Comparison of ENCODE assay signal across 8 cellular contexts in genomic region chr6:118933855-118934460, GRCh38. TPM values are rescaled to one million over a fixed set of nuclear protein-coding genes. Genes with fewer than 3 reads are reported as not detected.
DNase-seq lines count a peak whose midpoint lies in the region; ATAC-seq and TF ChIP-seq lines count a peak whose summit lies in the region.

No MANE protein-coding gene starts in this region.

- POLR2A ChIA-PET in AG04450 (lab: Yijun Ruan, JAX): interaction anchor here (1.0 kb wide), 1 partner anchor 37 kb away, joined by 5 read pairs; no protein-coding TSS in a partner anchor

- no peak overlapping the region for H3K27ac ChIP-seq in AG04450 (ENCODE audit: low read depth, low read length)

- H3K36me3 ChIP-seq in MG63: peaks cover 31% of the 10 kb centered on the region

- CTCF ChIA-PET in AG04450 (lab: Charles Lee): interaction anchor here (1.1 kb wide), 1 partner anchor 195 kb away, joined by 3 read pairs; no protein-coding TSS in a partner anchor

- DNase-seq in AG04450 (ENCODE audit: low read depth, low spot score) (no peak), MG63 (no peak), epithelial cell of proximal tubule (ENCODE audit: low read depth) (no peak), retinal pigment epithelial cell (ENCODE audit: low read depth) (no peak), hepatic stellate cell (ENCODE audit: low spot score) (no peak), NOMO-1 treated with DMSO at 0.1 percent for 48 hours (lab: John Stamatoyannopoulos, UW; ENCODE audit: unreplicated experiment) (no peak)

- no peak for TF ChIP-seq CTCF in AG04450 (IDR thresholded peaks at IDR 0.05; ENCODE audit: low read depth, low read length)
- TF ChIP-seq CTCF in epithelial cell of proximal tubule (conservative IDR thresholded peaks at IDR 0.05; ENCODE audit: low read depth, low read length): no peak
- no peak for TF ChIP-seq CTCF in retinal pigment epithelial cell (conservative IDR thresholded peaks at IDR 0.05; ENCODE audit: low read depth, low read length)

- H3K4me3 ChIP-seq in AG04450 (ENCODE audit: low read depth, low read length): peak overlapping the region; percentile 83
- H3K4me3 ChIP-seq in MG63: peak overlapping the region; percentile 94
- peak overlapping the region; percentile 79 for H3K4me3 ChIP-seq in epithelial cell of proximal tubule (ENCODE audit: low read depth, low read length)
- peak overlapping the region; percentile 92 for H3K4me3 ChIP-seq in retinal pigment epithelial cell (ENCODE audit: low read length)

- no peaks in the 10 kb centered on the region for H3K27me3 ChIP-seq in AG04450 (ENCODE audit: control insufficient read depth, insufficient read depth, low read length)
- no peaks in the 10 kb centered on the region; the same call in 1 of the 2 replicates for H3K27me3 ChIP-seq in MG63

- no peaks in the 10 kb centered on the region for H3K9me3 ChIP-seq in AG04450 (ENCODE audit: control insufficient read depth, insufficient read depth, low read length)
- H3K9me3 ChIP-seq in MG63: no peaks in the 10 kb centered on the region

- peak; percentile 0 for ATAC-seq in GM19372 (IDR thresholded peaks at IDR 0.05; ENCODE audit: low read depth, unreplicated experiment)
- no peak for ATAC-seq in HG03439 (IDR thresholded peaks at IDR 0.05; ENCODE audit: unreplicated experiment)

RNA-seq across cellular contexts. Expression of gene MCM9, which starts 1.0 kb away (rescaled TPM):
- 2.2 and 2.7 TPM in 2 replicates for polyA plus RNA-seq in AG04450 (2011; rRNA removed)
- polyA minus RNA-seq in AG04450 (2011; rRNA and poly(A)+ RNA removed): 6.8 and 6.9 TPM in 2 replicates
- 3.0 and 7.9 TPM in 2 replicates for total RNA-seq in MG63 (2014; rRNA removed; shearing (Covaris generic); ENCODE audit: low replicate concordance)
- 9.6 and 15.5 TPM in 2 replicates for total RNA-seq in epithelial cell of proximal tubule

RNA-seq across cellular contexts. Expression of gene ASF1A, which starts 40.0 kb away (rescaled TPM):
- 18.4 and 29.4 TPM in 2 replicates for polyA plus RNA-seq in AG04450 (2011; rRNA removed)
- 7.6 and 18.4 TPM in 2 replicates for polyA minus RNA-seq in AG04450 (2011; rRNA and poly(A)+ RNA removed)
- total RNA-seq in MG63 (2014; rRNA removed; shearing (Covaris generic); ENCODE audit: low replicate concordance): 14.1 and 21.2 TPM in 2 replicates
- total RNA-seq in epithelial cell of proximal tubule: 7.6 and 21.8 TPM in 2 replicates
